Comparison of ENCODE assay signal across 17 cellular contexts in the genomic region with DNA sequence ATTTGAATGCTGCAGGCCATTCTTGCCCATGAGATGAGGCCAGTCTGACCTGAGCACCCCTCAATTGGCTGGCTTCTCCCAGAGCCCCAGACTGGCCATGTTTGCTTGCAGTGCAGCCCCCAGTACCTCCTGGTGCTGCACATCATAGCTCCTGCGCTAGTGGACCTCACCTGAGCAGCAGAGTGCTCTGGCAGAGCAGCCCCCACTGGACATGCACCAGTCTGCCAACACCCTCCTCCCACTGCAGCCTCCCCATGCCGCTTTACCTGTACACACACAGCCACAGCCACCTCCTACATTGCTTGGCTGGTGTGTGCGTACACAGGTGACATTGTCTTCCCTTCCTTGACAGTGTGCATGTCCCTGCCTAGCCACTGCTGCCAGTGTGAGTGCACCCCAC.
DNase-seq lines count a peak whose midpoint lies in the region; ATAC-seq, FAIRE-seq and TF ChIP-seq lines count a peak whose summit lies in the region.
"Had no signal": no experiment of that assay in that cellular context is flagged by ENCODE, and none has a peak within 500 bp of the region (broad histone marks: within the 10 kb centered on the region; RNA-seq: fewer than 3 reads in every experiment).

No MANE protein-coding gene starts in this region.

- ATAC-seq in HG02610 (IDR thresholded peaks at IDR 0.05; ENCODE audit: unreplicated experiment) (peak; percentile 14), HG02763 (IDR thresholded peaks at IDR 0.05; ENCODE audit: unreplicated experiment) (no peak), HG03442 (IDR thresholded peaks at IDR 0.05; ENCODE audit: unreplicated experiment) (no peak)

- no CpG with 5 or more reads among the region's 3 CpGs for WGBS in neuronal stem cell (ENCODE audit: extremely low coverage in 2 of 2, insufficient read length in 2 of 2, insufficient replicate concordance in 1 of 2), 2 donors

- H2BK12ac ChIP-seq in neuronal stem cell (ENCODE audit: low read length) = peak overlapping the region; percentile 24

- FAIRE-seq in bronchial epithelial cell (lab: Jason Lieb, UNC) (peak; percentile 76), urothelium cell line (lab: Jason Lieb, UNC) (peak; percentile 35)
- FAIRE-seq: G401.6, GM12892 had no signal

- H2BK15ac ChIP-seq in neuronal stem cell (ENCODE audit: low read length) = no peak overlapping the region

- no peak overlapping the region for H3K4me2 ChIP-seq in neuronal stem cell (ENCODE audit: insufficient read depth, low read length, poor library complexity, severe bottlenecking)

- H3K23ac ChIP-seq in neuronal stem cell (ENCODE audit: low read depth, low read length, poor library complexity) = no peak overlapping the region

- no peak overlapping the region for H3K9ac ChIP-seq in neuronal stem cell (ENCODE audit: low read depth, low read length, poor library complexity)

- no peak overlapping the region for H4K8ac ChIP-seq in neuronal stem cell (ENCODE audit: low read depth, low read length)

- H3K27ac ChIP-seq in neuronal stem cell (replicated peaks; ENCODE audit: low read length) = no peak overlapping the region

- no peak overlapping the region for H3K4ac ChIP-seq in neuronal stem cell (ENCODE audit: low read length)

- peaks cover 0 to 4% of the 10 kb centered on the region in 2 donors for H3K9me3 ChIP-seq in neuronal stem cell (replicated peaks in 1 of 2; ENCODE audit: control insufficient read depth in 2 of 2, insufficient read depth in 1 of 2, low read depth in 1 of 2, low read length in 2 of 2)

- H3K27me3 ChIP-seq in bronchial epithelial cell (ENCODE audit: control insufficient read depth, insufficient read depth, low read length) = no peaks in the 10 kb centered on the region
- H3K27me3 ChIP-seq in neuronal stem cell (ENCODE audit: control insufficient read depth in 3 of 3, insufficient read depth in 3 of 3, low read depth in 1 of 3, low read length in 3 of 3) = no peaks in the 10 kb centered on the region

- H4K91ac ChIP-seq in neuronal stem cell (ENCODE audit: low read depth, low read length, poor library complexity) = no peak overlapping the region

- H3K36me3 ChIP-seq in bronchial epithelial cell (ENCODE audit: control insufficient read depth, insufficient read depth, low read length) (no peaks in the 10 kb centered on the region), neuronal stem cell (replicated peaks in 1 of 2; ENCODE audit: control insufficient read depth in 2 of 2, insufficient read depth in 2 of 2, low read length in 2 of 2) (no peaks in the 10 kb centered on the region)

- H3K18ac ChIP-seq in neuronal stem cell (ENCODE audit: low read length) = no peak overlapping the region

- DNase-seq in bronchial epithelial cell (ENCODE audit: low read depth) = no peak
- DNase-seq in neuronal stem cell (ENCODE audit: low spot score) = no peak
- DNase-seq in urothelium cell line (ENCODE audit: low spot score) = no peak
- DNase-seq in NCI-H1092 treated with DMSO at 0.1 percent for 48 hours (lab: John Stamatoyannopoulos, UW) = no peak
- DNase-seq: C1 segment of cervical spinal cord; Calu3; CD4-positive, alpha-beta memory T cell; COR-L47; DND-41; GOT3; H7; HCEC 1CT had no signal

- peak overlapping the region; percentile 53 for H2AK5ac ChIP-seq in neuronal stem cell (ENCODE audit: low read depth, low read length)

- H2AFZ ChIP-seq in neuronal stem cell (ENCODE audit: low read length) = no peak overlapping the region

- no peak overlapping the region for H2BK120ac ChIP-seq in neuronal stem cell (ENCODE audit: low read depth, low read length)

- no peak for TF ChIP-seq CTCF in bronchial epithelial cell (IDR thresholded peaks at IDR 0.05; ENCODE audit: insufficient read depth, low read length, severe bottlenecking)

- no peak overlapping the region for H3K14ac ChIP-seq in neuronal stem cell (ENCODE audit: low read length)

- no peaks in the 10 kb centered on the region for H3K4me1 ChIP-seq in neuronal stem cell (ENCODE audit: control insufficient read depth in 2 of 2, insufficient read depth in 1 of 2, low read depth in 1 of 2, low read length in 2 of 2)

- H2BK5ac ChIP-seq in neuronal stem cell (ENCODE audit: low read length) = no peak overlapping the region

- H3K4me3 ChIP-seq in bronchial epithelial cell (ENCODE audit: low read depth, low read length) (no peak overlapping the region), neuronal stem cell (ENCODE audit: low read length in 2 of 2) (peak overlapping the region in 1 of 2 donors; percentile 30)

- H3K79me1 ChIP-seq in neuronal stem cell (ENCODE audit: low read depth, low read length) = no peaks in the 10 kb centered on the region
